ENCODE assay signal across 14 cellular contexts in genomic region chr6:118639054-118639964, GRCh38. TPM values are rescaled to one million over a fixed set of nuclear protein-coding genes. Genes with fewer than 3 reads are reported as not detected.
DNase-seq lines count a peak whose midpoint lies in the region; ATAC-seq and TF ChIP-seq lines count a peak whose summit lies in the region.
"Had no signal": no experiment of that assay in that cellular context is flagged by ENCODE, and none has a peak within 500 bp of the region (broad histone marks: within the 10 kb centered on the region; RNA-seq: fewer than 3 reads in every experiment).

No MANE protein-coding gene starts in this region.

- H3K4me1 ChIP-seq in hepatocyte (ENCODE audit: insufficient read depth): no peaks in the 10 kb centered on the region

- POLR2A ChIA-PET in activated CD8-positive, alpha-beta T cell treated with anti-CD3 and anti-CD28 coated beads, Interleukin-2, amount 10 ng/mL, durations not matched to agents 7 days and 5 days (lab: Charles Lee): interaction anchor here (1.5 kb wide), 1 partner anchor 12 kb away, joined by 3 read pairs; the partner anchor contains the start of gene CEP85L

- peaks cover 91% of the 10 kb centered on the region for H3K79me2 ChIP-seq in hepatocyte

- in situ Hi-C loops in GM13977 (cut with MboI; ENCODE audit: low pct_unique_long_range_greater_than_20kb, low sequenced_read_pairs, unreplicated experiment): no loop called here

- TF ChIP-seq CTCF in GM13977 (IDR thresholded peaks at IDR 0.05; ENCODE audit: extremely low read depth, insufficient read depth, missing control alignments) (no peak), hepatocyte (IDR thresholded peaks at IDR 0.05; ENCODE audit: poor library complexity) (no peak)

- no peaks in the 10 kb centered on the region for H3K9me3 ChIP-seq in hepatocyte (ENCODE audit: low read depth)
- H3K9me3 ChIP-seq: stomach had no signal

- ATAC-seq in GM19467 (IDR thresholded peaks at IDR 0.05; ENCODE audit: unreplicated experiment): peak; percentile 77
- ATAC-seq in HG03103 (IDR thresholded peaks at IDR 0.05; ENCODE audit: low read depth, unreplicated experiment): peak; percentile 86
- ATAC-seq in activated CD8-positive, alpha-beta T cell treated with anti-CD3 and anti-CD28 coated beads, Interleukin-2, amount 10 ng/mL, durations not matched to agents 7 days and 5 days: peak; percentile 65
- ATAC-seq: HCT116 had no signal

- no peak overlapping the region for H2AFZ ChIP-seq in hepatocyte

- H3K9me3 Mint-ChIP-seq in activated CD8-positive, alpha-beta T cell treated with anti-CD3 and anti-CD28 coated beads, Interleukin-2, amount 10 ng/mL, durations not matched to agents 7 days and 5 days (ENCODE audit: insufficient read depth): no peaks in the 10 kb centered on the region
- H3K9me3 Mint-ChIP-seq: activated naive CD4-positive, alpha-beta T cell treated with anti-CD3 and anti-CD28 coated beads, Interleukin-2, amount 50 U/mL, for 72 hours had no signal

- H3K27me3 ChIP-seq in hepatocyte: no peaks in the 10 kb centered on the region
- H3K27me3 ChIP-seq: stomach had no signal

- no peaks in the 10 kb centered on the region for H3K27me3 Mint-ChIP-seq in activated CD8-positive, alpha-beta T cell treated with anti-CD3 and anti-CD28 coated beads, Interleukin-2, amount 10 ng/mL, durations not matched to agents 7 days and 5 days (ENCODE audit: low read depth)

- H3K4me3 ChIP-seq in hepatocyte: no peak overlapping the region
- H3K4me3 ChIP-seq: left ventricle myocardium inferior, stomach had no signal

- 73% methylated on average over 4 of the region's 4 CpGs for WGBS in hepatocyte (ENCODE audit: low lambda C conversion rate, missing lambda C conversion rate)

- H4K20me1 ChIP-seq in hepatocyte (ENCODE audit: insufficient read depth, poor library complexity, severe bottlenecking): peaks cover 10% of the 10 kb centered on the region

- H3K9me2 ChIP-seq in hepatocyte (replicated peaks; ENCODE audit: insufficient read depth): no peaks in the 10 kb centered on the region

- no peaks in the 10 kb centered on the region for H3K36me3 ChIP-seq in hepatocyte (replicated peaks; ENCODE audit: insufficient read depth, low read depth)
- H3K36me3 ChIP-seq: left ventricle myocardium inferior, stomach had no signal

- peak overlapping the region; percentile 13 for H3K4me3 Mint-ChIP-seq in activated CD8-positive, alpha-beta T cell treated with anti-CD3 and anti-CD28 coated beads, Interleukin-2, amount 10 ng/mL, durations not matched to agents 7 days and 5 days

- H3K4me2 ChIP-seq in hepatocyte: no peak overlapping the region

- H3K4me1 Mint-ChIP-seq in activated CD8-positive, alpha-beta T cell treated with anti-CD3 and anti-CD28 coated beads, Interleukin-2, amount 10 ng/mL, durations not matched to agents 7 days and 5 days (ENCODE audit: low read depth): peaks cover 31% of the 10 kb centered on the region

- CTCF ChIA-PET in activated CD8-positive, alpha-beta T cell treated with anti-CD3 and anti-CD28 coated beads, Interleukin-2, amount 10 ng/mL, durations not matched to agents 7 days and 5 days (lab: Charles Lee): interaction anchor here (0.9 to 2.3 kb wide), 3 partner anchors 72 to 161 kb away, joined by 3 to 8 read pairs (median 5); no protein-coding TSS in a partner anchor

- no peak overlapping the region for H3K27ac Mint-ChIP-seq in activated CD8-positive, alpha-beta T cell treated with anti-CD3 and anti-CD28 coated beads, Interleukin-2, amount 10 ng/mL, durations not matched to agents 7 days and 5 days
- H3K27ac Mint-ChIP-seq: activated naive CD4-positive, alpha-beta T cell treated with anti-CD3 and anti-CD28 coated beads, Interleukin-2, amount 50 U/mL, for 72 hours had no signal

- DNase-seq in GM13977 (ENCODE audit: low spot score) (peak; percentile 17), NCI-H1417 (lab: John Stamatoyannopoulos, UW) (no peak), hepatocyte (ENCODE audit: low spot score) (no peak), NCI-H748 (lab: John Stamatoyannopoulos, UW; ENCODE audit: unreplicated experiment) (no peak), EL (no peak)
- no peak for DNase-seq in activated CD8-positive, alpha-beta T cell treated with anti-CD3 and anti-CD28 coated beads, Interleukin-2, amount 10 ng/mL, durations not matched to agents 7 days and 5 days
- DNase-seq: left ventricle myocardium inferior, NCI-H146, stomach had no signal

- H3K36me3 Mint-ChIP-seq in activated CD8-positive, alpha-beta T cell treated with anti-CD3 and anti-CD28 coated beads, Interleukin-2, amount 10 ng/mL, durations not matched to agents 7 days and 5 days (ENCODE audit: low read depth): peaks cover 27% of the 10 kb centered on the region
- H3K36me3 Mint-ChIP-seq: activated naive CD4-positive, alpha-beta T cell treated with anti-CD3 and anti-CD28 coated beads, Interleukin-2, amount 50 U/mL, for 72 hours had no signal

- H3K27ac ChIP-seq in hepatocyte: no peak overlapping the region
- H3K27ac ChIP-seq: epithelial cell of prostate, left ventricle myocardium inferior had no signal

RNA-seq across cellular contexts. Expression of gene CEP85L, which starts 12.1 kb away (rescaled TPM):
- 10 to 100 TPM; 45.7 to 48.7 TPM for total RNA-seq in activated CD8-positive, alpha-beta T cell treated with anti-CD3 and anti-CD28 coated beads, Interleukin-2, amount 10 ng/mL, durations not matched to agents 7 days and 5 days
- 38.5 and 40.2 TPM in 2 replicates for total RNA-seq in hepatocyte
- polyA plus RNA-seq in hepatocyte: 17.8 and 26.3 TPM in 2 replicates
